10 cellular contexts compared by ENCODE assay signal in the genomic region with DNA sequence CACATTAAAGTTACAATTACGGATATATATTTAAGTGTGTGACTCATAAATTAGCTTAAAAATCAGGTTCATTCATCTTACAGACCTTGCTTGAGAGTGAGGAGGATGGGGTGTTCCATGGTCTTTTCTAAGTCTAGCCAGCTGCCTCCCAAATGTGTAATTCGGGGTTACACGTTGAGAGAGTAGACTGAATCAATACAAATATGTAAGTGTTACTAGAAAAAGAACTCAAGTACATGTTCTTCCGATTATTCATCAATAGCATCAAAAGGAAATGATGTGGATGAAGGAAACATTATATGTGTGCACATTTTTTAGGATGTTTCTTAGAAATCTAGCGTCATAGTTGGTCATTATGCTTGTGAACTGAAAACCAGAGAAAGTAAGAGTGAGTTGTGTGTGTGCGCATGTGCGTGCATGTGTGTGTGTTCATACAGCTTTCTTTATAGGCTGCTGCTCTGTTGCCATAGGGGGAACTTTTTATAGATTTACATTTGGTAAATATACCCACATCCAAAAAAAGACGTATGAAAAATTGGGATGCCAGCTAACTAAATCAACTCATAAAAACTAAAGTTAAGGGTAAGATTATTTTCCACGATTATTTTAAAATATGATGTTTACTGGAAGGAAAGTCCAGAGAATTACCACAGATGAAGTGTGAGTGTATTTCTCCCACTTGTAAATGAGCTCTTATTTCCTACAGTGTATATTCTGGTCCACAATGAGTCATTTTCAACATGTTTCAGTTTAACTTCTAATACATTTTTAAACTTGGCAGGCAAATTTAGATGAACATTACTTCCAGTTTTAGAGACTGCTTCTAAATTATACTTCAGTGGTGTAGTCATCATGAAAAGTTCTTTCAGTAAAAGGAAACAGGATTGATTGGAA.
A peak's percentile ranks its signal among the peaks of the same experiment; 100 is the strongest.
DNase-seq lines count a peak whose midpoint lies in the region; ATAC-seq and TF ChIP-seq lines count a peak whose summit lies in the region.
"Had no signal": no experiment of that assay in that cellular context is flagged by ENCODE, and none has a peak within 500 bp of the region (broad histone marks: within the 10 kb centered on the region; RNA-seq: fewer than 3 reads in every experiment).

No MANE protein-coding gene starts in this region.

- in situ Hi-C loops in astrocyte of the cerebellum (cut with HindIII; ENCODE audit: low sequenced_read_pairs) = no loop called here
- in situ Hi-C loops in G401 (cut with HindIII; ENCODE audit: low sequenced_read_pairs) = no loop called here

- no peak overlapping the region for H3K4me3 ChIP-seq in astrocyte of the cerebellum (ENCODE audit: low read depth, low read length)

- TF ChIP-seq CTCF in astrocyte of the cerebellum (IDR thresholded peaks at IDR 0.05; ENCODE audit: low read depth, low read length, missing control alignments) = no peak

- DNase-seq in GM04504 (ENCODE audit: low read depth) = peak; percentile 27
- DNase-seq in astrocyte of the cerebellum (ENCODE audit: low read depth) = peak; percentile 11
- DNase-seq in G401 (ENCODE audit: low spot score) = no peak
- DNase-seq in SHP77 (lab: John Stamatoyannopoulos, UW) = no peak
- DNase-seq in HuH-7.5 (ENCODE audit: low spot score) = no peak
- no peak for DNase-seq in DMS53 treated with DMSO at 0.1 percent for 48 hours (lab: John Stamatoyannopoulos, UW; ENCODE audit: unreplicated experiment)
- DNase-seq: activated naive CD8-positive, alpha-beta T cell treated with anti-CD3 and anti-CD28 coated beads, Interleukin-2, amount 10 ng/mL, durations not matched to agents 7 days and 5 days; NK-92 treated with Interleukin-12 subunit alpha and Interleukin-12 subunit beta, amount 100 ng/mL, for 24 hours had no signal

- ATAC-seq in GM19324 (IDR thresholded peaks at IDR 0.05; ENCODE audit: low FRiP score, unreplicated experiment) = peak; percentile 90
- peak; percentile 85 for ATAC-seq in HG03045 (IDR thresholded peaks at IDR 0.05; ENCODE audit: unreplicated experiment)

Comparison
In these comparisons a context has a peak if more than half of its experiments do, and no peak if none do; other contexts are left out.
1. DNase-seq: peak in GM04504 (single experiment) and astrocyte of the cerebellum (single experiment); none in G401 (single experiment), SHP77 (0 of 2), HuH-7.5 (single experiment) and DMS53 treated with DMSO at 0.1 percent for 48 hours (single experiment).